Comparison of ENCODE assay signal across 25 cellular contexts in the genomic region with DNA sequence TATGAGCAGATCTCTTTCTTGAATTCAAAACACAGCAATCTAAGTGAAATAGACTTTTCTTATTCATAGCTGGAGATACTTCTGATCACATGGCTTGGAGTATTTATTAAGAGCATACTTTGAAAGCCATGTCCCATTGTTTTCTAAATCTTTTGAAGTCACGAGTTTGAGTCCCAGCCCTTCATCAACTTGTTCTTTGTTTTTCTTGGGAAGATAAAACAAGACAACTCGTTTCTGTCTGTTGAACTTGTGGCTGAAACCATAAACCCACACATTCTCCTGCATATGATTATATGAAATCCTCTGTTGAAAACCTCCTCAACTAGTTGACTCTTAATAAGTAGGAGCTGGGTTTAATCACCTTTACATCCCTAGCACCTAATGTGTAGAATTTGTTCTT. TPM values are rescaled to one million over a fixed set of nuclear protein-coding genes. Genes with fewer than 3 reads are reported as not detected.
DNase-seq lines count a peak whose midpoint lies in the region; ATAC-seq, FAIRE-seq and TF ChIP-seq lines count a peak whose summit lies in the region.
"Had no signal": no experiment of that assay in that cellular context is flagged by ENCODE, and none has a peak within 500 bp of the region (broad histone marks: within the 10 kb centered on the region; RNA-seq: fewer than 3 reads in every experiment).

No MANE protein-coding gene starts in this region.

- TF ChIP-seq CTCF in heart left ventricle (IDR thresholded peaks at IDR 0.05): no peak
- no peak for TF ChIP-seq CTCF in body of pancreas (IDR thresholded peaks at IDR 0.05)
- no peak for TF ChIP-seq CTCF in left lung (IDR thresholded peaks at IDR 0.05)
- TF ChIP-seq CTCF in upper lobe of left lung (IDR thresholded peaks at IDR 0.05): no peak

- H3K27ac ChIP-seq in heart left ventricle: peak overlapping the region in 1 of 12 donors; percentile 91
- H3K27ac ChIP-seq in body of pancreas: peak overlapping the region in 3 of 4 donors; percentile 14 to 87 (median 17)
- peak overlapping the region in 1 of 2 donors; percentile 91 for H3K27ac ChIP-seq in left lung
- peak overlapping the region; percentile 86 to 92 (median 90) for H3K27ac ChIP-seq in upper lobe of left lung
- H3K27ac ChIP-seq: C4-2B, ovary, VCaP had no signal

- H3K4me1 ChIP-seq in heart left ventricle (peaks cover 0 to 62% (median 18%) of the 10 kb centered on the region in 12 donors), body of pancreas (peaks cover 49% of the 10 kb centered on the region), left lung (peaks cover 16 to 79% of the 10 kb centered on the region in 2 donors), upper lobe of left lung (peaks cover 32 to 77% (median 43%) of the 10 kb centered on the region in 4 donors)

- intact Hi-C loops in heart left ventricle (cut with DNase I): loop anchor here in 1 of 10 donors (10.0 kb wide), 1 partner anchor 114 kb away; no protein-coding TSS in a partner anchor
- intact Hi-C loops in left ventricle myocardium superior (cut with micrococcal nuclease): no loop called here
- intact Hi-C loops in body of pancreas (cut with DNase I): no loop called here
- intact Hi-C loops in left lung (cut with DNase I): no loop called here

- TF ChIP-seq POLR2A in heart left ventricle (IDR thresholded peaks at IDR 0.05) (no peak), body of pancreas (IDR thresholded peaks at IDR 0.05) (no peak), upper lobe of left lung (IDR thresholded peaks at IDR 0.05) (no peak), GM12891 (IDR thresholded peaks at IDR 0.05; ENCODE audit: low read depth, low read length) (no peak)

- WGBS in heart left ventricle, 4 donors: 55 to 66% (median 58%) methylated on average over 2 of the region's 2 CpGs
- 36 to 42% methylated on average over 2 of the region's 2 CpGs for WGBS in body of pancreas, 2 donors
- 25 to 46% methylated on average over 2 of the region's 2 CpGs for WGBS in upper lobe of left lung, 2 donors

- H3K4me3 ChIP-seq in heart left ventricle: peak overlapping the region in 11 of 12 donors; percentile 5 to 83 (median 66)
- H3K4me3 ChIP-seq in body of pancreas: no peak overlapping the region
- peak overlapping the region; percentile 42 to 61 for H3K4me3 ChIP-seq in left lung
- peak overlapping the region in 3 of 4 donors; percentile 62 to 79 (median 63) for H3K4me3 ChIP-seq in upper lobe of left lung
- H3K4me3 ChIP-seq: ovary, testis had no signal

- FAIRE-seq in GM12891 (lab: Jason Lieb, UNC): no peak
- FAIRE-seq: small intestine had no signal

- no peak for DNase-seq in heart left ventricle
- DNase-seq in left ventricle myocardium superior: no peak
- DNase-seq in body of pancreas: no peak
- DNase-seq in left lung: no peak
- DNase-seq in upper lobe of left lung: no peak
- DNase-seq in GM12891 (ENCODE audit: insufficient read length, low spot score): no peak
- DNase-seq in NCI-H146 (lab: John Stamatoyannopoulos, UW): no peak
- DNase-seq: 8988T; activated CD4-positive, alpha-beta T cell treated with anti-CD3 and anti-CD28 coated beads, Interleukin-2, amount 50 U/mL, for 48 hours; activated naive CD8-positive, alpha-beta T cell treated with anti-CD3 and anti-CD28 coated beads, Interleukin-2, amount 10 ng/mL, durations not matched to agents 7 days and 5 days; activated T-cell treated with anti-CD3 and anti-CD28 coated beads, Interleukin-2, amount 50 U/mL, for 4 hours; effector memory CD8-positive, alpha-beta T cell; HCEC 1CT; NCI-H1105 treated with DMSO at 0.1 percent for 48 hours; NCI-H2171 treated with DMSO at 0.1 percent for 48 hours; NCI-H774; ovary; RPMI8226; small intestine; T-helper 1 cell; testis had no signal

- H3K27me3 ChIP-seq in heart left ventricle (no peaks in the 10 kb centered on the region), body of pancreas (no peaks in the 10 kb centered on the region), left lung (no peaks in the 10 kb centered on the region), upper lobe of left lung (no peaks in the 10 kb centered on the region)
- H3K27me3 ChIP-seq: ovary, testis had no signal

- TF ChIP-seq EP300 in upper lobe of left lung (IDR thresholded peaks at IDR 0.05): no peak

- no peaks in the 10 kb centered on the region for H3K9me3 ChIP-seq in heart left ventricle
- no peaks in the 10 kb centered on the region for H3K9me3 ChIP-seq in body of pancreas
- no peaks in the 10 kb centered on the region for H3K9me3 ChIP-seq in left lung
- H3K9me3 ChIP-seq in upper lobe of left lung: no peaks in the 10 kb centered on the region
- H3K9me3 ChIP-seq: ovary, testis had no signal

- ATAC-seq in heart left ventricle (no peak), left ventricle myocardium superior (no peak), body of pancreas (no peak), left lung (no peak), upper lobe of left lung (ENCODE audit: low FRiP score in 2 of 2) (no peak), HG02798 (IDR thresholded peaks at IDR 0.05; ENCODE audit: poor library complexity, unreplicated experiment) (no peak)
- ATAC-seq: activated T-cell treated with anti-CD3 and anti-CD28 coated beads, Interleukin-2, amount 50 U/mL, for 4 hours; effector memory CD8-positive, alpha-beta T cell; left lobe of liver had no signal

- H3K36me3 ChIP-seq in heart left ventricle (peaks cover 0 to 4% (median 0%) of the 10 kb centered on the region in 9 donors), body of pancreas (replicated peaks in 1 of 2; ENCODE audit: insufficient read depth in 1 of 2, low read depth in 2 of 2) (no peaks in the 10 kb centered on the region), left lung (peaks cover 0 to 8% of the 10 kb centered on the region in 2 donors), upper lobe of left lung (no peaks in the 10 kb centered on the region)
- H3K36me3 ChIP-seq: ovary had no signal

TF ChIP-seq in GM12891, 5 proteins besides CTCF, POLR2A, EP300 and RAD21:
- no peak for TF ChIP-seq POLR2AphosphoS5 (IDR thresholded peaks at IDR 0.05; ENCODE audit: low read depth, low read length)
- TF ChIP-seq POU2F2 (IDR thresholded peaks at IDR 0.05; ENCODE audit: low read depth, low read length): no peak
- TF ChIP-seq TAF1 (IDR thresholded peaks at IDR 0.05; ENCODE audit: low read depth, low read length): no peak
- TF ChIP-seq SPI1 (IDR thresholded peaks at IDR 0.05; ENCODE audit: low read depth, low read length): no peak
- no peak for TF ChIP-seq PAX5 (IDR thresholded peaks at IDR 0.05; ENCODE audit: insufficient read depth, low read length, severe bottlenecking)

RNA-seq across cellular contexts. Expression of gene RNF144B, which starts 3.3 kb away (rescaled TPM):
- total RNA-seq in heart left ventricle (10 to 100 TPM in 5 of 9 donors, 1 to 10 TPM in 4; 7.1 to 20.7 (median 12.3) TPM), left ventricle myocardium superior (22.2 TPM), body of pancreas (1 to 10 TPM; 4.0 to 5.4 TPM), left lung (10 to 100 TPM; 60.4 to 74.8 TPM), upper lobe of left lung (100 to 1,000 TPM in 1 of 6 donors, 10 to 100 TPM in 5; 46.1 to 105 (median 55.8) TPM)
- 1 to 10 TPM; 6.1 to 8.0 TPM for polyA plus RNA-seq in heart left ventricle
- polyA plus RNA-seq in GM12891 (2012; ENCODE audit: low read depth, missing spikeins): 0.08 TPM

Comparison
In these comparisons a context has a peak if more than half of its experiments do, and no peak if none do; other contexts are left out.
1. H3K4me3 ChIP-seq: peak in heart left ventricle (11 of 12), left lung (2 of 2) and upper lobe of left lung (3 of 4); none in body of pancreas (0 of 2).